ENCODE assay signal across 1 cellular context in genomic region chr1:213956295-213956770, GRCh38.
A peak's percentile ranks its signal among the peaks of the same experiment; 100 is the strongest.
TF ChIP-seq lines count a peak whose summit lies in the region.

No MANE protein-coding gene starts in this region.

TF ChIP-seq in liver, 16 proteins besides CTCF, POLR2A, EP300 and RAD21 (continued from another document):
- peak; percentile 12 for TF ChIP-seq FOXA1 (IDR thresholded peaks at IDR 0.05)
- TF ChIP-seq, protein P1, sequence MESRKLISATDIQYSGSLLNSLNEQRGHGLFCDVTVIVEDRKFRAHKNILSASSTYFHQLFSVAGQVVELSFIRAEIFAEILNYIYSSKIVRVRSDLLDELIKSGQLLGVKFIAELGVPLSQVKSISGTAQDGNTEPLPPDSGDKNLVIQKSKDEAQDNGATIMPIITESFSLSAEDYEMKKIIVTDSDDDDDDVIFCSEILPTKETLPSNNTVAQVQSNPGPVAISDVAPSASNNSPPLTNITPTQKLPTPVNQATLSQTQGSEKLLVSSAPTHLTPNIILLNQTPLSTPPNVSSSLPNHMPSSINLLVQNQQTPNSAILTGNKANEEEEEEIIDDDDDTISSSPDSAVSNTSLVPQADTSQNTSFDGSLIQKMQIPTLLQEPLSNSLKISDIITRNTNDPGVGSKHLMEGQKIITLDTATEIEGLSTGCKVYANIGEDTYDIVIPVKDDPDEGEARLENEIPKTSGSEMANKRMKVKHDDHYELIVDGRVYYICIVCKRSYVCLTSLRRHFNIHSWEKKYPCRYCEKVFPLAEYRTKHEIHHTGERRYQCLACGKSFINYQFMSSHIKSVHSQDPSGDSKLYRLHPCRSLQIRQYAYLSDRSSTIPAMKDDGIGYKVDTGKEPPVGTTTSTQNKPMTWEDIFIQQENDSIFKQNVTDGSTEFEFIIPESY (IDR thresholded peaks at IDR 0.05): peak; percentile 69
